In the genomic region with DNA sequence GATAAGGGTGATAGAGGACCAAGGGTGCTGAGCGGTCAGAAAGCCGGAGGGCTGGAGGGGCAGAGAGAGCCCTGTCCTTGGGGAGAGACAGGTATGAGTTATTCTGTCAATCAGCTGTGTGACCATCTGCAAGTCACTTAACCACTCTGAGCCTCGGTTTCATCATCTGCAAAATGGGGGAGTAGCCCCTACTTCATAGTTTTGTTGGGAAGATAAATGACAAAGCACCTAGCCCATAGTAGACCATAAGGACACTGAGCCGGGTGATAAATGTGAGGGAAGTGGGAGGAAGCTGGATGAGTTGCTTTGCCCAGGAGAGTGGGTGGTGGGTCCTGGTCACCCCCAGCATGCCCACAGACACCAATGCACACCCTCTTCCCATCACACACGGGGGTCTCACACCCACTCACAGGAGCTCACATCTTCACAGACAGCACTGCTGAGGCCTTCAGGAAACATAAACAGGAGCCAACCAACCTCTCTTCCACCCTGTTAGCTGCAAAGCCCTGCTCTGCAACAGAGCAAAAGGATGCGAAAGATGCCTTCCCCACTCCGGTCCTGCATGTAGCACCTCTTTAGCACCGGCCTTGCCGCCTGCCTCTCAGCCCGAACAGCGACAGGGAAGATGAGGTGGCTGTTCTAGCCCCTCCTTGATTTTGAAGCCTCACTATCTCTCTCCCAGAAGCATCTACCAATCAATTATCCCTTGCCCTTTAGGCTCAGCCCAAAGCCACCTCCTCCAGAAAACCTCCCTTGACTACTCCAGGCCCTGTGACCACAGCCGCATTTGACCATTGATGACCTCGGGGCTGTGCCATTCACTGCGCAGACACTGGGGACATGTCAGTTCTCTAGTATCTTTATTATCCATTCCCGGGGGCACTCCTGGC, we compare ENCODE assay signal across 1 cellular context.
A peak's percentile ranks its signal among the peaks of the same experiment; 100 is the strongest.
TF ChIP-seq lines count a peak whose summit lies in the region.

No MANE protein-coding gene starts in this region.

TF ChIP-seq in K562, 482 proteins besides CTCF, POLR2A, EP300 and RAD21 (continued from another document):
- TF ChIP-seq CHD7 (IDR thresholded peaks at IDR 0.05; ENCODE audit: low read depth, low read length) = no peak
- TF ChIP-seq PBX2 (CRISPR knock-in tag; IDR thresholded peaks at IDR 0.05; ENCODE audit: low read depth) = no peak
- TF ChIP-seq PBX2 (tag; conservative IDR thresholded peaks at IDR 0.05; ENCODE audit: low read depth) = 0 out of 2 replicates have a peak, but pooled peaks have one; percentile 25
- TF ChIP-seq MAFF (IDR thresholded peaks at IDR 0.05; ENCODE audit: low read length) = no peak
- TF ChIP-seq ZFP36 (IDR thresholded peaks at IDR 0.05; ENCODE audit: low read depth, low read length, partially characterized antibody) = peak; percentile 84
- peak; percentile 77; the same call in 1 of the 2 replicates for TF ChIP-seq PTBP1 (IDR thresholded peaks at IDR 0.05; ENCODE audit: low read depth, low read length)
- no peak for TF ChIP-seq ZNF77 (CRISPR knock-in tag; IDR thresholded peaks at IDR 0.05)
- no peak for TF ChIP-seq PML (IDR thresholded peaks at IDR 0.05; ENCODE audit: low read length)
- TF ChIP-seq TRIM28 (IDR thresholded peaks at IDR 0.05) = no peak
- no peak for TF ChIP-seq KLF16 (IDR thresholded peaks at IDR 0.05)
- no peak for TF ChIP-seq ETV5 (CRISPR knock-in tag; IDR thresholded peaks at IDR 0.05; ENCODE audit: low read depth)
- TF ChIP-seq ZNF609 (CRISPR knock-in tag; IDR thresholded peaks at IDR 0.05; ENCODE audit: borderline replicate concordance) = 0 out of 2 replicates have a peak, but pooled peaks have one; percentile 60
- TF ChIP-seq SLC30A9 (CRISPR knock-in tag; IDR thresholded peaks at IDR 0.05) = no peak
- TF ChIP-seq CBX5 (IDR thresholded peaks at IDR 0.05; ENCODE audit: borderline replicate concordance, low read depth) = no peak
- TF ChIP-seq GABPB1 (CRISPR knock-in tag; IDR thresholded peaks at IDR 0.05) = no peak
- TF ChIP-seq RBM15 (IDR thresholded peaks at IDR 0.05; ENCODE audit: insufficient read depth, low read length) = no peak
- TF ChIP-seq PHTF2 (CRISPR knock-in tag; IDR thresholded peaks at IDR 0.05) = no peak
- TF ChIP-seq ZNF583 (CRISPR knock-in tag; IDR thresholded peaks at IDR 0.05) = no peak
- 0 out of 2 replicates have a peak, but pooled peaks have one; percentile 6 for TF ChIP-seq ZNF316 (IDR thresholded peaks at IDR 0.05)
- TF ChIP-seq TFAP4 (CRISPR knock-in tag; IDR thresholded peaks at IDR 0.05; ENCODE audit: borderline replicate concordance) = peak; percentile 28; the same call in 1 of the 2 replicates
- no peak for TF ChIP-seq SNRNP70 (optimal IDR thresholded peaks at IDR 0.05; ENCODE audit: low read depth, low read length)
- peak; percentile 46; the same call in 1 of the 2 replicates for TF ChIP-seq LCOR (CRISPR knock-in tag; IDR thresholded peaks at IDR 0.05)
- TF ChIP-seq TFAM (CRISPR knock-in tag; conservative IDR thresholded peaks at IDR 0.05) = no peak
- TF ChIP-seq, protein P1, sequence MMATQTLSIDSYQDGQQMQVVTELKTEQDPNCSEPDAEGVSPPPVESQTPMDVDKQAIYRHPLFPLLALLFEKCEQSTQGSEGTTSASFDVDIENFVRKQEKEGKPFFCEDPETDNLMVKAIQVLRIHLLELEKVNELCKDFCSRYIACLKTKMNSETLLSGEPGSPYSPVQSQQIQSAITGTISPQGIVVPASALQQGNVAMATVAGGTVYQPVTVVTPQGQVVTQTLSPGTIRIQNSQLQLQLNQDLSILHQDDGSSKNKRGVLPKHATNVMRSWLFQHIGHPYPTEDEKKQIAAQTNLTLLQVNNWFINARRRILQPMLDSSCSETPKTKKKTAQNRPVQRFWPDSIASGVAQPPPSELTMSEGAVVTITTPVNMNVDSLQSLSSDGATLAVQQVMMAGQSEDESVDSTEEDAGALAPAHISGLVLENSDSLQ (IDR thresholded peaks at IDR 0.05) = peak; percentile 65; the same call in 1 of the 2 replicates
- TF ChIP-seq PRPF4 (IDR thresholded peaks at IDR 0.05; ENCODE audit: insufficient read depth, low read depth, low read length, poor library complexity, severe bottlenecking) = no peak
- no peak for TF ChIP-seq KAT2B (IDR thresholded peaks at IDR 0.05; ENCODE audit: low read depth, low read length)
- TF ChIP-seq STAT5A (IDR thresholded peaks at IDR 0.05; ENCODE audit: borderline replicate concordance, low read length) = no peak
- TF ChIP-seq RCOR1 (IDR thresholded peaks at IDR 0.05; ENCODE audit: borderline replicate concordance in 1 of 2, low read depth in 2 of 2, low read length in 2 of 2) = peak in 1 of 2 experiments; percentile 75; a peak in 2 of 4 replicates
- 0 out of 3 replicates have a peak, but pooled peaks of 1 of the 2 experiments have one; percentile 16 for TF ChIP-seq CBX3 (IDR thresholded peaks at IDR 0.05; ENCODE audit: borderline replicate concordance in 1 of 2, low read length in 2 of 2)
- TF ChIP-seq ZKSCAN1 (IDR thresholded peaks at IDR 0.05; ENCODE audit: low read depth, low read length) = no peak
- TF ChIP-seq CHD2 (IDR thresholded peaks at IDR 0.05; ENCODE audit: low read depth, low read length) = no peak
TF ChIP-seq in K562: peak in this region for 31.
